Comparison of ENCODE assay signal across 11 cellular contexts in the genomic region with DNA sequence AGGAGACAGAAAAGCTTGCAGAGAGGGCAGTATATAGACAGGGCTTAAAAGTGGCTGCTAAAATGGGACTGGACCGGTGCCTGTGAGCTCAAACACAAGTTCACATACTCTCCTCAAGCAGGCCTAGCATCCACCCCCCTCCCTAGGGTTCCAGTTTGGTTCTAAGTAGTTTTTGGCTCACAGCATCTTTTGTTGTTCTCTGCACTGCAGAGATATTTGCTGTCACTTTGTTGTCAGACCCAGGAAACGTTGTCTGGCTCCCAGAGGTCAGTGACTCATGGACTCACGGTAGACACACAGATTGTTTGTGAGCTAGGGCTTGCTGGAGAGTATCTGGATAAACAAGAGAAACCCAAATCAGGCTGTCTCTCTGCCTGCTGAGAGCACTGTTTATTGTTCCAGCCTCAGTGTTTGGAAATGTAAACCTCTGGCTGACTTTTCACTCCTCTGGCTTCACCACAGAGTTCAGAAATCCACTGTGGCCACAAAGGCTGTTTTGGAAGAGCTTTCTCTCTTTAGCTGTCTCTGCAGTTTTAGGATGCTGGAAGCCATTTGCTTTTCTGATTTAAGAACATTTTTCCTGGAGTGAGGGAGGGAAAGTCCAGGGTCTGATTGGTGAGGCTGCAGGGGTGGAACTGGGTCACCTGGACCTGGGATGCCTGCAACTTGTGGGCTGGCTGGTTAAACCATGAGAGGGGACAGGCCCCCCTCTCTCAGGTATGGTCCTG.
DNase-seq lines count a peak whose midpoint lies in the region; ATAC-seq, FAIRE-seq and TF ChIP-seq lines count a peak whose summit lies in the region.
"Had no signal": no experiment of that assay in that cellular context is flagged by ENCODE, and none has a peak within 500 bp of the region (broad histone marks: within the 10 kb centered on the region; RNA-seq: fewer than 3 reads in every experiment).

No MANE protein-coding gene starts in this region.

- H3K27ac ChIP-seq in SJSA1: no peak overlapping the region
- H3K27ac ChIP-seq in pancreas: no peak overlapping the region

- no peak for TF ChIP-seq CTCF in fibroblast of the aortic adventitia (IDR thresholded peaks at IDR 0.05; ENCODE audit: insufficient read depth, low read length)
- TF ChIP-seq CTCF in pancreas (IDR thresholded peaks at IDR 0.05): no peak

- H3K36me3 Mint-ChIP-seq in activated CD4-positive, alpha-beta T cell treated with anti-CD3 and anti-CD28 coated beads, Interleukin-2, amount 10 ng/mL, durations not matched to agents 7 days and 5 days (ENCODE audit: low read depth): no peaks in the 10 kb centered on the region

- H3K9me3 Mint-ChIP-seq in activated CD4-positive, alpha-beta T cell treated with anti-CD3 and anti-CD28 coated beads, Interleukin-2, amount 10 ng/mL, durations not matched to agents 7 days and 5 days: no peaks in the 10 kb centered on the region
- H3K9me3 Mint-ChIP-seq: activated B cell treated with CpG ODN at 0.5 μM for 24 hours had no signal

- H3K4me3 ChIP-seq in SJSA1: no peak overlapping the region
- H3K4me3 ChIP-seq in fibroblast of the aortic adventitia (ENCODE audit: low read depth, low read length): no peak overlapping the region
- no peak overlapping the region for H3K4me3 ChIP-seq in pancreas

- intact Hi-C loops in pancreas (cut with DNase I): no loop called here

- FAIRE-seq in pancreas (lab: Jason Lieb, UNC): no peak
- FAIRE-seq: D721Med had no signal

- ATAC-seq in pancreas: peak in 3 of 4 donors; percentile 42 to 67 (median 45)

- DNase-seq in COLO668 (lab: John Stamatoyannopoulos, UW; ENCODE audit: unreplicated experiment) (peak; percentile 39), SJSA1 (ENCODE audit: low read depth in 1 of 2, low spot score in 2 of 2) (peak; percentile 79 to 82), fibroblast of the aortic adventitia (ENCODE audit: low read depth) (peak; percentile 71), pancreas (no peak), NCI-H2029 treated with DMSO at 0.1 percent for 48 hours (lab: John Stamatoyannopoulos, UW) (no peak), KBM-7 (no peak)
- DNase-seq in activated CD4-positive, alpha-beta T cell treated with anti-CD3 and anti-CD28 coated beads, Interleukin-2, amount 10 ng/mL, durations not matched to agents 7 days and 5 days: no peak
- DNase-seq in activated CD8-positive, alpha-beta memory T cell treated with anti-CD3 and anti-CD28 coated beads, Interleukin-2, amount 50 U/mL, for 4 hours: no peak
- DNase-seq: activated B cell treated with CpG ODN at 0.5 μM for 24 hours; stimulated activated CD4-positive, alpha-beta T cell treated with anti-CD3 and anti-CD28 coated beads, Interleukin-1b, Interleukin-23, amount 100 ng/mL, for 48 hours had no signal

- CTCF ChIA-PET in activated CD4-positive, alpha-beta T cell treated with anti-CD3 and anti-CD28 coated beads, Interleukin-2, amount 10 ng/mL, durations not matched to agents 7 days and 5 days (lab: Charles Lee): interaction anchor here (1.5 to 1.7 kb wide), 2 partner anchors 9 to 13 kb away, joined by 5 to 12 read pairs; no protein-coding TSS in a partner anchor

- no peak overlapping the region for H3K27ac Mint-ChIP-seq in activated CD4-positive, alpha-beta T cell treated with anti-CD3 and anti-CD28 coated beads, Interleukin-2, amount 10 ng/mL, durations not matched to agents 7 days and 5 days
- H3K27ac Mint-ChIP-seq: activated B cell treated with CpG ODN at 0.5 μM for 24 hours had no signal

- H3K27me3 ChIP-seq in SJSA1 (replicated peaks) (no peaks in the 10 kb centered on the region), pancreas (no peaks in the 10 kb centered on the region)

- in situ Hi-C loops in KBM-7 (cut with MboI; ENCODE audit: low pct_unique_long_range_greater_than_20kb, low sequenced_read_pairs): no loop called here

- H3K27me3 Mint-ChIP-seq in activated CD4-positive, alpha-beta T cell treated with anti-CD3 and anti-CD28 coated beads, Interleukin-2, amount 10 ng/mL, durations not matched to agents 7 days and 5 days: peaks cover 7% of the 10 kb centered on the region

- H3K36me3 ChIP-seq in SJSA1 (no peaks in the 10 kb centered on the region), pancreas (no peaks in the 10 kb centered on the region)

- no peaks in the 10 kb centered on the region for H3K9me3 ChIP-seq in SJSA1 (replicated peaks)
- no peaks in the 10 kb centered on the region for H3K9me3 ChIP-seq in pancreas

- 49 to 51% methylated on average over 3 of the region's 3 CpGs for WGBS in pancreas, 2 donors

- no peaks in the 10 kb centered on the region for H3K4me1 Mint-ChIP-seq in activated CD4-positive, alpha-beta T cell treated with anti-CD3 and anti-CD28 coated beads, Interleukin-2, amount 10 ng/mL, durations not matched to agents 7 days and 5 days
- H3K4me1 Mint-ChIP-seq: activated B cell treated with CpG ODN at 0.5 μM for 24 hours had no signal

- no peak overlapping the region for H3K4me3 Mint-ChIP-seq in activated CD4-positive, alpha-beta T cell treated with anti-CD3 and anti-CD28 coated beads, Interleukin-2, amount 10 ng/mL, durations not matched to agents 7 days and 5 days
- H3K4me3 Mint-ChIP-seq: activated B cell treated with CpG ODN at 0.5 μM for 24 hours had no signal

- H3K4me1 ChIP-seq in SJSA1 (replicated peaks) (peaks cover 14% of the 10 kb centered on the region), pancreas (no peaks in the 10 kb centered on the region)

- POLR2A ChIA-PET in activated CD4-positive, alpha-beta T cell treated with anti-CD3 and anti-CD28 coated beads, Interleukin-2, amount 10 ng/mL, durations not matched to agents 7 days and 5 days (lab: Charles Lee): no interaction called here

Comparison
In these comparisons a context has a peak if more than half of its experiments do, and no peak if none do; other contexts are left out.
1. DNase-seq: peak in COLO668 (single experiment), SJSA1 (2 of 2) and fibroblast of the aortic adventitia (single experiment); none in pancreas (0 of 6), activated CD4-positive, alpha-beta T cell treated with anti-CD3 and anti-CD28 coated beads, Interleukin-2, amount 10 ng/mL, durations not matched to agents 7 days and 5 days (single experiment), NCI-H2029 treated with DMSO at 0.1 percent for 48 hours (single experiment), KBM-7 (single experiment) and activated CD8-positive, alpha-beta memory T cell treated with anti-CD3 and anti-CD28 coated beads, Interleukin-2, amount 50 U/mL, for 4 hours (single experiment).